ENCODE assay signal across 15 cellular contexts in genomic region chr10:124575107-124576035, GRCh38.
"Had no signal": no experiment of that assay in that cellular context is flagged by ENCODE, and none has a peak within 500 bp of the region (broad histone marks: within the 10 kb centered on the region; RNA-seq: fewer than 3 reads in every experiment).

No MANE protein-coding gene starts in this region.

- H3K9me3 Mint-ChIP-seq: activated T-helper 17 cell treated with anti-CD3 and anti-CD28 coated beads, Interleukin-2, amount 50 U/mL, for 72 hours had no signal

- H3K9me3 ChIP-seq: tibial artery had no signal

- H3K27me3 ChIP-seq: dorsolateral prefrontal cortex, tibial artery had no signal

- H3K27ac ChIP-seq: dorsolateral prefrontal cortex, parathyroid adenoma, skin epidermis, tibial artery had no signal

- H3K27ac Mint-ChIP-seq: activated T-helper 17 cell treated with anti-CD3 and anti-CD28 coated beads, Interleukin-2, amount 50 U/mL, for 72 hours; mesothelial cell of epicardium had no signal

- H3K36me3 Mint-ChIP-seq: activated naive CD4-positive, alpha-beta T cell treated with anti-CD3 and anti-CD28 coated beads, Interleukin-2, amount 10 ng/mL, durations not matched to agents 7 days and 5 days; mesothelial cell of epicardium had no signal

- H3K4me3 Mint-ChIP-seq: activated naive CD4-positive, alpha-beta T cell treated with anti-CD3 and anti-CD28 coated beads, Interleukin-2, amount 10 ng/mL, durations not matched to agents 7 days and 5 days; activated T-helper 17 cell treated with anti-CD3 and anti-CD28 coated beads, Interleukin-2, amount 50 U/mL, for 72 hours; mesothelial cell of epicardium; T-cell had no signal

- H3K4me3 ChIP-seq: dorsolateral prefrontal cortex, skin epidermis, tibial artery had no signal

- H3K4me1 Mint-ChIP-seq: activated naive CD4-positive, alpha-beta T cell treated with anti-CD3 and anti-CD28 coated beads, Interleukin-2, amount 10 ng/mL, durations not matched to agents 7 days and 5 days; activated T-helper 17 cell treated with anti-CD3 and anti-CD28 coated beads, Interleukin-2, amount 50 U/mL, for 72 hours; mesothelial cell of epicardium; T-cell had no signal

- ATAC-seq: activated T-helper 17 cell treated with anti-CD3 and anti-CD28 coated beads, Interleukin-2, amount 50 U/mL, for 72 hours; T-cell had no signal

- H3K4me1 ChIP-seq: parathyroid adenoma had no signal

- DNase-seq: activated CD4-positive, alpha-beta T cell treated with anti-CD3 and anti-CD28 coated beads, Interleukin-2, amount 50 U/mL, for 1 hour; activated naive CD4-positive, alpha-beta T cell treated with anti-CD3 and anti-CD28 coated beads, Interleukin-2, amount 10 ng/mL, durations not matched to agents 7 days and 5 days; hippocampal formation; retina; SK-N-SH; stimulated activated CD4-positive, alpha-beta T cell treated with anti-CD3 and anti-CD28 coated beads, Interleukin-4, amount 100 ng/mL, for 24 hours; stimulated activated naive CD4-positive, alpha-beta T cell; T-cell; T-helper 9 cell had no signal

- H3K36me3 ChIP-seq: tibial artery had no signal

- H3K27me3 Mint-ChIP-seq: activated naive CD4-positive, alpha-beta T cell treated with anti-CD3 and anti-CD28 coated beads, Interleukin-2, amount 10 ng/mL, durations not matched to agents 7 days and 5 days; activated T-helper 17 cell treated with anti-CD3 and anti-CD28 coated beads, Interleukin-2, amount 50 U/mL, for 72 hours; T-cell had no signal
